In genomic region chr2:73297151-73297559, GRCh38 we compare ENCODE assay signal across 1 cellular context.
TF ChIP-seq lines count a peak whose summit lies in the region.

No MANE protein-coding gene starts in this region.

TF ChIP-seq in SK-N-SH treated with all-trans-retinoic acid at 6 μM for 48 hours, 23 proteins besides CTCF, POLR2A, EP300 and RAD21 (continued from another document):
- TF ChIP-seq CSRNP3 (CRISPR knock-in tag; IDR thresholded peaks at IDR 0.05): no peak
- TF ChIP-seq OSR1 (CRISPR knock-in tag; IDR thresholded peaks at IDR 0.05): no peak
